ENCODE assay signal across 1 cellular context in the genomic region with DNA sequence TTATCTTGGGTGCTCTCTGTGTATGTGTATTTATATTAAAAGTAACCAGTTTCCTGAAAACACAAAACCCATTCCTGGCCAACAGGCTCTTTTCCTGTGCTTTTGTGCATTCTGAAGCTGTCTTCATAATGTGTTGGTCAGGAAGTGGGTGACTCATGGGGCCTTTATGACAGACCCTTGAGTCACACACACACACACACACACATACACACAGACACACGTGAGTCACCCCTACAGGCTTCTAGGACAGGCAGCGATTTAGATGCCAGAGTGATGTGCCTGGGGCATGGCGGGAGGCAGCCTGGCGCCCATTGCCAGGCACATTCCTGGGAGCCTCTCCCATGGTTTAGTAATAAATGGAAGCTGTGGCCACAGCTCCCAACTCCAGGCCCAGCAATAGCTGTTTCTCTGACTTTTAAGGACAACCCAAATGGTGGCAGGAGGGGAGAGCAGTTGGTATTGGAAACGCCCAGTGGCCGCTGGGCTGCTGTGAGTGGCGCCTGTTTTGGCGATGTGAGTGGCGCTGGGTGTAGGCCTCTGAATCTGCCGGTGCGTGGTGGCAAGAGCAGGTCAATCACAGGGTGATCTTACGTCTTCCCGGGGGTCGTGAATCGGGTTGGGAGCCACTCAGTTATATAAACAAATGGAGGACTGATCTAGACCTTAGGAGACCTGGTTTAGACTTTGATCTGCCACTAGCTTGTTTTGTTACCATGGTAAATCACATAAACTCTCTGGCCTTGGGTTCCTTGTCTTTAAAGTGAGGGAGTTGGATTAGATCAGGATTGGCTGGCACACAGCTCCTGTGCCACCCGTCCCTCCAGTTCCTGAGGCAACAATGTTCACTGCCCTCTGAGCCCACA.
TF ChIP-seq lines count a peak whose summit lies in the region.

No MANE protein-coding gene starts in this region.

TF ChIP-seq in HepG2, 621 proteins besides CTCF, POLR2A, EP300 and RAD21 (continued from another document and continues in another):
- TF ChIP-seq, protein P1, sequence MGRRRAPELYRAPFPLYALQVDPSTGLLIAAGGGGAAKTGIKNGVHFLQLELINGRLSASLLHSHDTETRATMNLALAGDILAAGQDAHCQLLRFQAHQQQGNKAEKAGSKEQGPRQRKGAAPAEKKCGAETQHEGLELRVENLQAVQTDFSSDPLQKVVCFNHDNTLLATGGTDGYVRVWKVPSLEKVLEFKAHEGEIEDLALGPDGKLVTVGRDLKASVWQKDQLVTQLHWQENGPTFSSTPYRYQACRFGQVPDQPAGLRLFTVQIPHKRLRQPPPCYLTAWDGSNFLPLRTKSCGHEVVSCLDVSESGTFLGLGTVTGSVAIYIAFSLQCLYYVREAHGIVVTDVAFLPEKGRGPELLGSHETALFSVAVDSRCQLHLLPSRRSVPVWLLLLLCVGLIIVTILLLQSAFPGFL (CRISPR knock-in tag; IDR thresholded peaks at IDR 0.05): no peak
- TF ChIP-seq MLLT10 (CRISPR knock-in tag; IDR thresholded peaks at IDR 0.05) (no peak), ZNF547 (CRISPR knock-in tag; IDR thresholded peaks at IDR 0.05) (no peak), ZSCAN29 (CRISPR knock-in tag; conservative IDR thresholded peaks at IDR 0.05) (no peak), ZNF430 (CRISPR knock-in tag; IDR thresholded peaks at IDR 0.05) (no peak), ELF3 (CRISPR knock-in tag; IDR thresholded peaks at IDR 0.05) (peak; percentile 63; the same call in 1 of the 2 replicates), ZNF878 (CRISPR knock-in tag; IDR thresholded peaks at IDR 0.05) (no peak), NRL (CRISPR knock-in tag; IDR thresholded peaks at IDR 0.05; ENCODE audit: borderline replicate concordance) (0 out of 2 replicates have a peak, but pooled peaks have one; percentile 19), HDAC2 (CRISPR knock-in tag; IDR thresholded peaks at IDR 0.05) (no peak), HES4 (CRISPR knock-in tag; IDR thresholded peaks at IDR 0.05; ENCODE audit: borderline replicate concordance) (no peak), FOSL1 (CRISPR knock-in tag; IDR thresholded peaks at IDR 0.05; ENCODE audit: borderline replicate concordance) (peak; percentile 93), NFE2 (CRISPR knock-in tag; IDR thresholded peaks at IDR 0.05) (no peak), MEIS1 (CRISPR knock-in tag; IDR thresholded peaks at IDR 0.05; ENCODE audit: borderline replicate concordance) (no peak), ELF1 (CRISPR knock-in tag; IDR thresholded peaks at IDR 0.05) (no peak), ZNF12 (CRISPR knock-in tag; IDR thresholded peaks at IDR 0.05) (peak; percentile 56; the same call in 1 of the 2 replicates), JUN (CRISPR knock-in tag; IDR thresholded peaks at IDR 0.05) (peak; percentile 95), ZFP36 (IDR thresholded peaks at IDR 0.05; ENCODE audit: borderline replicate concordance, low read depth, low read length, partially characterized antibody) (peak; percentile 17), ZNF891 (CRISPR knock-in tag; IDR thresholded peaks at IDR 0.05) (no peak), GTF3A (CRISPR knock-in tag; conservative IDR thresholded peaks at IDR 0.05) (no peak), CERS6 (CRISPR knock-in tag; IDR thresholded peaks at IDR 0.05) (no peak), ZKSCAN5 (CRISPR knock-in tag; IDR thresholded peaks at IDR 0.05) (no peak), ETV5 (CRISPR knock-in tag; IDR thresholded peaks at IDR 0.05; ENCODE audit: borderline replicate concordance) (peak; percentile 91), ATF7 (IDR thresholded peaks at IDR 0.05) (no peak), ATF7 (CRISPR knock-in tag; IDR thresholded peaks at IDR 0.05) (no peak), ZNF180 (CRISPR knock-in tag; IDR thresholded peaks at IDR 0.05; ENCODE audit: borderline replicate concordance, low read depth) (no peak), HDAC1 (CRISPR knock-in tag; IDR thresholded peaks at IDR 0.05) (no peak), TFE3 (CRISPR knock-in tag; IDR thresholded peaks at IDR 0.05) (0 out of 2 replicates have a peak, but pooled peaks have one; percentile 29), E2F1 (CRISPR knock-in tag; IDR thresholded peaks at IDR 0.05) (no peak), RERE (CRISPR knock-in tag; IDR thresholded peaks at IDR 0.05; ENCODE audit: low read depth) (no peak), ZNF703 (CRISPR knock-in tag; IDR thresholded peaks at IDR 0.05; ENCODE audit: borderline replicate concordance) (no peak), FOXJ3 (CRISPR knock-in tag; IDR thresholded peaks at IDR 0.05; ENCODE audit: borderline replicate concordance) (no peak), FOXK1 (CRISPR knock-in tag; IDR thresholded peaks at IDR 0.05; ENCODE audit: borderline replicate concordance, low read depth) (0 out of 2 replicates have a peak, but pooled peaks have one; percentile 35), EHMT2 (IDR thresholded peaks at IDR 0.05; ENCODE audit: borderline replicate concordance, low read depth, low read length) (peak; percentile 70; the same call in 1 of the 2 replicates), THYN1 (CRISPR knock-in tag; IDR thresholded peaks at IDR 0.05; ENCODE audit: borderline replicate concordance, low read depth) (no peak), NFIB (CRISPR knock-in tag; IDR thresholded peaks at IDR 0.05; ENCODE audit: borderline replicate concordance) (no peak), SP1 (IDR thresholded peaks at IDR 0.05) (no peak), SP1 (CRISPR knock-in tag; IDR thresholded peaks at IDR 0.05) (no peak), ZFX (CRISPR knock-in tag; IDR thresholded peaks at IDR 0.05; ENCODE audit: low read depth) (no peak), RBAK (CRISPR knock-in tag; IDR thresholded peaks at IDR 0.05) (no peak)
- TF ChIP-seq, protein P2, sequence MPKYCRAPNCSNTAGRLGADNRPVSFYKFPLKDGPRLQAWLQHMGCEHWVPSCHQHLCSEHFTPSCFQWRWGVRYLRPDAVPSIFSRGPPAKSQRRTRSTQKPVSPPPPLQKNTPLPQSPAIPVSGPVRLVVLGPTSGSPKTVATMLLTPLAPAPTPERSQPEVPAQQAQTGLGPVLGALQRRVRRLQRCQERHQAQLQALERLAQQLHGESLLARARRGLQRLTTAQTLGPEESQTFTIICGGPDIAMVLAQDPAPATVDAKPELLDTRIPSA (CRISPR knock-in tag; IDR thresholded peaks at IDR 0.05; ENCODE audit: borderline replicate concordance): no peak
- TF ChIP-seq, protein P3, sequence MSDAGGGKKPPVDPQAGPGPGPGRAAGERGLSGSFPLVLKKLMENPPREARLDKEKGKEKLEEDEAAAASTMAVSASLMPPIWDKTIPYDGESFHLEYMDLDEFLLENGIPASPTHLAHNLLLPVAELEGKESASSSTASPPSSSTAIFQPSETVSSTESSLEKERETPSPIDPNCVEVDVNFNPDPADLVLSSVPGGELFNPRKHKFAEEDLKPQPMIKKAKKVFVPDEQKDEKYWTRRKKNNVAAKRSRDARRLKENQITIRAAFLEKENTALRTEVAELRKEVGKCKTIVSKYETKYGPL (CRISPR knock-in tag; IDR thresholded peaks at IDR 0.05): no peak
- TF ChIP-seq, protein P4, sequence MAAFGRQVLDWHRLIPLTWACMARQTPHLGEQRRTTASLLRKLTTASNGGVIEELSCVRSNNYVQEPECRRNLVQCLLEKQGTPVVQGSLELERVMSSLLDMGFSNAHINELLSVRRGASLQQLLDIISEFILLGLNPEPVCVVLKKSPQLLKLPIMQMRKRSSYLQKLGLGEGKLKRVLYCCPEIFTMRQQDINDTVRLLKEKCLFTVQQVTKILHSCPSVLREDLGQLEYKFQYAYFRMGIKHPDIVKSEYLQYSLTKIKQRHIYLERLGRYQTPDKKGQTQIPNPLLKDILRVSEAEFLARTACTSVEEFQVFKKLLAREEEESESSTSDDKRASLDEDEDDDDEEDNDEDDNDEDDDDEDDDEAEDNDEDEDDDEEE (CRISPR knock-in tag; IDR thresholded peaks at IDR 0.05): no peak
- TF ChIP-seq, protein P5, sequence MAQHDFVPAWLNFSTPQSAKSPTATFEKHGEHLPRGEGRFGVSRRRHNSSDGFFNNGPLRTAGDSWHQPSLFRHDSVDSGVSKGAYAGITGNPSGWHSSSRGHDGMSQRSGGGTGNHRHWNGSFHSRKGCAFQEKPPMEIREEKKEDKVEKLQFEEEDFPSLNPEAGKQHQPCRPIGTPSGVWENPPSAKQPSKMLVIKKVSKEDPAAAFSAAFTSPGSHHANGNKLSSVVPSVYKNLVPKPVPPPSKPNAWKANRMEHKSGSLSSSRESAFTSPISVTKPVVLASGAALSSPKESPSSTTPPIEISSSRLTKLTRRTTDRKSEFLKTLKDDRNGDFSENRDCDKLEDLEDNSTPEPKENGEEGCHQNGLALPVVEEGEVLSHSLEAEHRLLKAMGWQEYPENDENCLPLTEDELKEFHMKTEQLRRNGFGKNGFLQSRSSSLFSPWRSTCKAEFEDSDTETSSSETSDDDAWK (CRISPR knock-in tag; IDR thresholded peaks at IDR 0.05): no peak
- TF ChIP-seq, protein P6, sequence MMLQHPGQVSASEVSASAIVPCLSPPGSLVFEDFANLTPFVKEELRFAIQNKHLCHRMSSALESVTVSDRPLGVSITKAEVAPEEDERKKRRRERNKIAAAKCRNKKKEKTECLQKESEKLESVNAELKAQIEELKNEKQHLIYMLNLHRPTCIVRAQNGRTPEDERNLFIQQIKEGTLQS (CRISPR knock-in tag; IDR thresholded peaks at IDR 0.05): peak; percentile 79; the same call in 1 of the 2 replicates
- TF ChIP-seq, protein P7, sequence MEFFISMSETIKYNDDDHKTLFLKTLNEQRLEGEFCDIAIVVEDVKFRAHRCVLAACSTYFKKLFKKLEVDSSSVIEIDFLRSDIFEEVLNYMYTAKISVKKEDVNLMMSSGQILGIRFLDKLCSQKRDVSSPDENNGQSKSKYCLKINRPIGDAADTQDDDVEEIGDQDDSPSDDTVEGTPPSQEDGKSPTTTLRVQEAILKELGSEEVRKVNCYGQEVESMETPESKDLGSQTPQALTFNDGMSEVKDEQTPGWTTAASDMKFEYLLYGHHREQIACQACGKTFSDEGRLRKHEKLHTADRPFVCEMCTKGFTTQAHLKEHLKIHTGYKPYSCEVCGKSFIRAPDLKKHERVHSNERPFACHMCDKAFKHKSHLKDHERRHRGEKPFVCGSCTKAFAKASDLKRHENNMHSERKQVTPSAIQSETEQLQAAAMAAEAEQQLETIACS (CRISPR knock-in tag; IDR thresholded peaks at IDR 0.05): no peak
